ENCODE assay signal across 25 cellular contexts in genomic region chr13:51009597-51009996, GRCh38.
A peak's percentile ranks its signal among the peaks of the same experiment; 100 is the strongest.
DNase-seq lines count a peak whose midpoint lies in the region; ATAC-seq, FAIRE-seq and TF ChIP-seq lines count a peak whose summit lies in the region.
"Had no signal": no experiment of that assay in that cellular context is flagged by ENCODE, and none has a peak within 500 bp of the region (broad histone marks: within the 10 kb centered on the region; RNA-seq: fewer than 3 reads in every experiment).

No MANE protein-coding gene starts in this region.

- no peak overlapping the region for H3K4me3 Mint-ChIP-seq in GM23338
- H3K4me3 Mint-ChIP-seq: CD14-positive monocyte; CD4-positive, alpha-beta memory T cell; CD4-positive, CD25-positive, alpha-beta regulatory T cell; CD8-positive, alpha-beta memory T cell had no signal

- H3K27ac ChIP-seq in GM23338 (ENCODE audit: low read depth) (no peak overlapping the region), K562 (ENCODE audit: extremely low read depth, low read depth, low read length) (no peak overlapping the region)
- H3K27ac ChIP-seq: BLaER1 had no signal

- peaks cover 11% of the 10 kb centered on the region for H3K4me1 Mint-ChIP-seq in GM23338
- H3K4me1 Mint-ChIP-seq: CD4-positive, alpha-beta memory T cell; CD8-positive, alpha-beta memory T cell had no signal

- H3K79me2 ChIP-seq in GM23338 (replicated peaks; ENCODE audit: insufficient read depth) = no peaks in the 10 kb centered on the region
- H3K79me2 ChIP-seq in K562 (ENCODE audit: control insufficient read depth, insufficient read depth, low read length) = no peaks in the 10 kb centered on the region

- in situ Hi-C loops in K562 (cut with MboI) = no loop called here

- no peaks in the 10 kb centered on the region for H3K27me3 Mint-ChIP-seq in GM23338 (ENCODE audit: insufficient read depth, low read depth, poor library complexity)

- TF ChIP-seq POLR2A in K562 (conservative IDR thresholded peaks at IDR 0.05) = no peak

- H3K4me1 ChIP-seq in GM23338 (ENCODE audit: insufficient read depth) (peaks cover 7% of the 10 kb centered on the region), K562 (replicated peaks in 1 of 2; ENCODE audit: control insufficient read depth in 2 of 2, insufficient read depth in 2 of 2, low read length in 2 of 2) (no peaks in the 10 kb centered on the region)
- H3K4me1 ChIP-seq: BE2C had no signal

- H3K27me3 ChIP-seq in GM23338 (ENCODE audit: insufficient read depth) (no peaks in the 10 kb centered on the region), K562 (ENCODE audit: control insufficient read depth in 2 of 2, insufficient read depth in 2 of 2, low read length in 2 of 2) (no peaks in the 10 kb centered on the region; a peak in 3 of 5 replicates)
- H3K27me3 ChIP-seq: BE2C, BLaER1 had no signal

- H2AFZ ChIP-seq in GM23338 = 0 out of 2 replicates have a peak overlapping the region, but pooled peaks have one; percentile 38
- H2AFZ ChIP-seq in K562 (ENCODE audit: low read depth, low read length) = no peak overlapping the region

- TF ChIP-seq CTCF in GM23338 (conservative IDR thresholded peaks at IDR 0.05; ENCODE audit: low read depth in 2 of 2) (no peak), K562 (IDR thresholded peaks at IDR 0.05 in 2 of 3, conservative IDR thresholded peaks at IDR 0.05 in 1 of 3; ENCODE audit: insufficient read depth in 2 of 3, low read depth in 1 of 3, low read length in 3 of 3) (no peak)

- no peak for FAIRE-seq in K562 (lab: Jason Lieb, UNC)
- FAIRE-seq: A204.1, GM12891, GM19239 had no signal

- no peaks in the 10 kb centered on the region for H3F3A ChIP-seq in GM23338 (replicated peaks; ENCODE audit: low read depth)

- H4K20me1 ChIP-seq in GM23338 (replicated peaks; ENCODE audit: insufficient read depth) (no peaks in the 10 kb centered on the region), K562 (replicated peaks; ENCODE audit: control insufficient read depth, insufficient read depth, low read length) (no peaks in the 10 kb centered on the region)
- H4K20me1 ChIP-seq: BLaER1 had no signal

- H3K9ac ChIP-seq in K562 (ENCODE audit: insufficient read depth in 1 of 2, low read depth in 2 of 2, low read length in 2 of 2) = no peak overlapping the region
- H3K9ac ChIP-seq: BLaER1 had no signal

- no peak overlapping the region for H3K4me3 ChIP-seq in GM23338
- H3K4me3 ChIP-seq in K562 = no peak overlapping the region
- H3K4me3 ChIP-seq: BLaER1 had no signal

- peaks cover 3% of the 10 kb centered on the region; the same call in 1 of the 3 replicates for H3K36me3 Mint-ChIP-seq in GM23338 (ENCODE audit: low read depth)
- H3K36me3 Mint-ChIP-seq: CD14-positive monocyte; CD4-positive, alpha-beta memory T cell; CD4-positive, CD25-positive, alpha-beta regulatory T cell had no signal

- no peak for DNase-seq in GM23338 (ENCODE audit: low spot score)
- DNase-seq in NAMALWA (ENCODE audit: low spot score) = peak; percentile 31
- no peak for DNase-seq in K562 (ENCODE audit: extremely low read depth in 1 of 4, low spot score in 3 of 4)
- no peak for DNase-seq in NCI-H1694 treated with DMSO at 0.1 percent for 48 hours (lab: John Stamatoyannopoulos, UW)
- DNase-seq: 8988T; ACHN; BE2C; C1 segment of cervical spinal cord; CD4-positive, alpha-beta memory T cell; CD4-positive, CD25-positive, alpha-beta regulatory T cell; CD8-positive, alpha-beta memory T cell; COR-L47; DMS 273 treated with DMSO at 0.1 percent for 48 hours; DMS153; DMS53; DMS79; DND-41; EL; GDM1 had no signal

- peaks cover 12% of the 10 kb centered on the region; the same call in 2 of the 3 replicates for H3K9me3 Mint-ChIP-seq in GM23338

- BruUV-seq in K562 (replicated peaks; lab: Mats Ljungman, UMichigan) = no TSS peak

- no peaks in the 10 kb centered on the region for H3K9me3 ChIP-seq in K562 (replicated peaks; ENCODE audit: control insufficient read depth, insufficient read depth, low read depth, low read length)
- H3K9me3 ChIP-seq: BE2C had no signal

- H3K4me2 ChIP-seq in GM23338 (no peak overlapping the region), K562 (ENCODE audit: insufficient read depth, low read length) (no peak overlapping the region)
- H3K4me2 ChIP-seq: BLaER1 had no signal

- TF ChIP-seq RAD21 in K562 (CRISPR knock-in tag; conservative IDR thresholded peaks at IDR 0.05 in 1 of 2, IDR thresholded peaks at IDR 0.05 in 1 of 2) = no peak

- no peaks in the 10 kb centered on the region for H3K9me1 ChIP-seq in K562 (ENCODE audit: control insufficient read depth, insufficient read depth, low read length)

- intact Hi-C loops in K562 (cut with micrococcal nuclease) = no loop called here

- no peak overlapping the region for H3K27ac Mint-ChIP-seq in GM23338
- H3K27ac Mint-ChIP-seq: CD14-positive monocyte; CD4-positive, alpha-beta memory T cell; CD4-positive, CD25-positive, alpha-beta regulatory T cell; CD8-positive, alpha-beta memory T cell had no signal

- CTCF ChIA-PET in K562 (lab: Yijun Ruan, JAX; ENCODE audit: low intra/inter-chr PET ratio) = interaction anchor here (0.5 kb wide), 1 partner anchor 1753 kb away, joined by 3 read pairs; no protein-coding TSS in a partner anchor

- no peaks in the 10 kb centered on the region; the same call in 1 of the 2 replicates for H3K36me3 ChIP-seq in GM23338 (ENCODE audit: insufficient read depth)
- H3K36me3 ChIP-seq in K562 (ENCODE audit: control insufficient read depth, insufficient read depth, low read length) = no peaks in the 10 kb centered on the region
- H3K36me3 ChIP-seq: BE2C, BLaER1 had no signal

- H3K9me2 ChIP-seq in GM23338 (ENCODE audit: insufficient read depth) = no peaks in the 10 kb centered on the region

- POLR2A ChIA-PET in K562 (lab: Yijun Ruan, JAX) = no interaction called here

- WGBS in K562 (ENCODE audit: insufficient coverage, low coverage, missing lambda C conversion rate) = 0% methylated on average over 1 of the region's 1 CpG

- TF ChIP-seq EP300 in K562 (IDR thresholded peaks at IDR 0.05; ENCODE audit: low read length) = no peak

- ATAC-seq in GM23338 (no peak), K562 (no peak), HG03196 (IDR thresholded peaks at IDR 0.05; ENCODE audit: unreplicated experiment) (no peak)

TF ChIP-seq in GM23338, 12 proteins besides CTCF, POLR2A, EP300 and RAD21 (continues in another document):
- TF ChIP-seq CREB1 (CRISPR knock-in tag; IDR thresholded peaks at IDR 0.05; ENCODE audit: low read depth) (no peak), EZH2 (IDR thresholded peaks at IDR 0.05; ENCODE audit: low read depth, unreplicated experiment) (no peak), EZH2phosphoT487 (IDR thresholded peaks at IDR 0.05; ENCODE audit: unreplicated experiment) (no peak), POLR2AphosphoS5 (IDR thresholded peaks at IDR 0.05; ENCODE audit: low read depth) (no peak)

TF ChIP-seq in K562, 482 proteins besides CTCF, POLR2A, EP300 and RAD21 (continues in another document):
- TF ChIP-seq ZBTB40 (IDR thresholded peaks at IDR 0.05) = peak; percentile 87
- peak; percentile 69 for TF ChIP-seq ZBTB40 (CRISPR knock-in tag; IDR thresholded peaks at IDR 0.05)
